In the genomic region with DNA sequence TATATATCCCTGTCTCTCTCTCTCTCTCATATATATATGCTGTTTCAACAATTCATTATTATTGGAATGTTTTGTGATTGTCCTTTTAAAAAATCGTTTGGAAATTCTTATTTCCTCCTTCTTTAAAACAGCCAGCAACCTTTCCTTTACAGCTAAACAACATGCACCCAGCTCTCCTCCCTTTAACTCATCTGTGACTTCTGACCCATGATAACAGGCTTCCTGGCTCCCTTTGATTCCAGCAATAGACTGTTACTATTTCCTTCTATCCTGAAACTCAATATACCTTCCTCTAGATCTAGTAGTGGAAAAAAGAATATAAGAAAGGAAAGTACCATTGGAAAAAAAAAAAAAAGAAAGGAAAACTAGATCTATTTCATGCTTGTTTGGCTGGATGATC, we compare ENCODE assay signal across 21 cellular contexts.
DNase-seq lines count a peak whose midpoint lies in the region; FAIRE-seq and TF ChIP-seq lines count a peak whose summit lies in the region.
"Had no signal": no experiment of that assay in that cellular context is flagged by ENCODE, and none has a peak within 500 bp of the region (broad histone marks: within the 10 kb centered on the region; RNA-seq: fewer than 3 reads in every experiment).

No MANE protein-coding gene starts in this region.

- no peaks in the 10 kb centered on the region for H3K9me3 ChIP-seq in small intestine (ENCODE audit: control insufficient read depth, low read depth)
- H3K9me3 ChIP-seq: BLaER1, Caco-2, HAP-1 had no signal

- peaks cover under 1 to 9% of the 10 kb centered on the region in 2 donors for H3K4me1 ChIP-seq in small intestine (ENCODE audit: control insufficient read depth in 2 of 2, insufficient read depth in 1 of 2, low read depth in 1 of 2, low read length in 1 of 2)
- H3K4me1 ChIP-seq: BLaER1, Caco-2, HAP-1 had no signal

- no peaks in the 10 kb centered on the region for H3K36me3 ChIP-seq in small intestine (ENCODE audit: control insufficient read depth in 2 of 2, insufficient read depth in 2 of 2, low read length in 2 of 2)
- H3K36me3 ChIP-seq: BLaER1, HAP-1 had no signal

- H3K4me1 Mint-ChIP-seq in brain: peaks cover 49% of the 10 kb centered on the region
- peaks cover 18% of the 10 kb centered on the region for H3K4me1 Mint-ChIP-seq in osteocyte (ENCODE audit: unreplicated experiment)
- H3K4me1 Mint-ChIP-seq: B cell; CD4-positive, CD25-positive, alpha-beta regulatory T cell had no signal

- FAIRE-seq in small intestine (lab: Jason Lieb, UNC): no peak
- FAIRE-seq: G401.6, GM12892, H54 had no signal

- H3K27me3 ChIP-seq in small intestine (ENCODE audit: control insufficient read depth in 2 of 2, insufficient read depth in 2 of 2, low read length in 2 of 2): no peaks in the 10 kb centered on the region
- H3K27me3 ChIP-seq: BLaER1 had no signal

- H3K27me3 Mint-ChIP-seq in brain: peaks cover 8% of the 10 kb centered on the region
- H3K27me3 Mint-ChIP-seq in osteocyte (ENCODE audit: unreplicated experiment): no peaks in the 10 kb centered on the region
- H3K27me3 Mint-ChIP-seq: B cell; CD4-positive, CD25-positive, alpha-beta regulatory T cell had no signal

- H3K27ac Mint-ChIP-seq in brain: peak overlapping the region in 3 of 5 experiments; percentile 7 to 81 (median 20)
- H3K27ac Mint-ChIP-seq in osteocyte (ENCODE audit: unreplicated experiment): no peak overlapping the region
- H3K27ac Mint-ChIP-seq: B cell; CD4-positive, CD25-positive, alpha-beta regulatory T cell; CD8-positive, alpha-beta T cell; HFFc6 had no signal

- H3K9me3 Mint-ChIP-seq in brain: peaks cover 0 to 3% (median 0%) of the 10 kb centered on the region in 5 experiments
- no peaks in the 10 kb centered on the region for H3K9me3 Mint-ChIP-seq in osteocyte (ENCODE audit: unreplicated experiment)
- H3K9me3 Mint-ChIP-seq: CD8-positive, alpha-beta T cell; HFFc6 had no signal

- H3K27ac ChIP-seq in small intestine (ENCODE audit: low read depth in 1 of 2, low read length in 1 of 2): no peak overlapping the region
- H3K27ac ChIP-seq: BLaER1, C4-2B had no signal

- no peak overlapping the region for H3K4me3 ChIP-seq in small intestine (ENCODE audit: low read depth in 1 of 2, low read length in 2 of 2)
- H3K4me3 ChIP-seq: BLaER1, HAP-1 had no signal

- H3K36me3 Mint-ChIP-seq in brain (no peaks in the 10 kb centered on the region), osteocyte (ENCODE audit: unreplicated experiment) (no peaks in the 10 kb centered on the region)
- H3K36me3 Mint-ChIP-seq: CD4-positive, CD25-positive, alpha-beta regulatory T cell; CD8-positive, alpha-beta T cell had no signal

- H3K4me3 Mint-ChIP-seq in brain: no peak overlapping the region
- no peak overlapping the region for H3K4me3 Mint-ChIP-seq in osteocyte (ENCODE audit: unreplicated experiment)
- H3K4me3 Mint-ChIP-seq: B cell; CD4-positive, CD25-positive, alpha-beta regulatory T cell; CD8-positive, alpha-beta T cell; HFFc6 had no signal

- DNase-seq in left kidney (ENCODE audit: low read depth, low spot score) (peak; percentile 5), small intestine (peak; percentile 71), NCI-H526 (lab: John Stamatoyannopoulos, UW) (no peak), osteocyte (ENCODE audit: extremely low spot score, unreplicated experiment) (no peak), AG08395 (ENCODE audit: low spot score) (no peak)
- DNase-seq: 8988T; Caco-2; CD4-positive, CD25-positive, alpha-beta regulatory T cell; CD8-positive, alpha-beta T cell; DMS153; DND-41; GOT3; HFFc6 had no signal

- TF ChIP-seq CTCF in brain (conservative IDR thresholded peaks at IDR 0.05) (no peak), osteocyte (IDR thresholded peaks at IDR 0.05) (no peak)

- 4 to 13% (median 7%) methylated on average over 1 of the region's 1 CpG for WGBS in small intestine, 3 donors

Comparison
In these comparisons a context has a peak if more than half of its experiments do, and no peak if none do; other contexts are left out.
1. DNase-seq: peak in left kidney (single experiment) and small intestine (single experiment); none in NCI-H526 (0 of 2), osteocyte (single experiment) and AG08395 (single experiment).